In the genomic region with DNA sequence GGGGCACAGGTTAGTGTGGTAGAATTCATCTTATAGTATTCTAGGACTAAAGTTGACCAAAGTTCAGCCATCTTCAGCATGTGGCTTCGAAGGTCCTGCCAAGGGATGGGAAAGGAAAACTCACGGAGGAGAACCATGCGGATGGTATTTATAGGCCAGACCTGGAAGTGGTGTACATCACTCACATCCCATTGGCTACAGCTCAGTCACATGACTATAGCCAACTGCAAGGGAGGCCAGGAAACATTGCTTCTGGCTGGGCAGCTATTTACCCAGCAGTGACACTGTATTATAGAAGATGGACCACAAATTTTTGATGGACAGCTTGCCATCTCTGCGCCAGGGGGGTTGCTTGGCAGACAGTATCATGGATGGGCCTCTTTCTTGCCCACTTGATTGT, we compare ENCODE assay signal across 2 cellular contexts.
TF ChIP-seq lines count a peak whose summit lies in the region.

No MANE protein-coding gene starts in this region.

TF ChIP-seq in HepG2, 621 proteins besides CTCF, POLR2A, EP300 and RAD21:
- peak; percentile 51 for TF ChIP-seq NFYC (CRISPR knock-in tag; IDR thresholded peaks at IDR 0.05)
- TF ChIP-seq NFYB (CRISPR knock-in tag; IDR thresholded peaks at IDR 0.05) = peak; percentile 61
- no peak for TF ChIP-seq ZMYM3 (CRISPR knock-in tag; IDR thresholded peaks at IDR 0.05)
- no peak for TF ChIP-seq HDAC2 (CRISPR knock-in tag; IDR thresholded peaks at IDR 0.05)
- TF ChIP-seq ZSCAN30 (CRISPR knock-in tag; IDR thresholded peaks at IDR 0.05) = no peak
- TF ChIP-seq, protein P1, sequence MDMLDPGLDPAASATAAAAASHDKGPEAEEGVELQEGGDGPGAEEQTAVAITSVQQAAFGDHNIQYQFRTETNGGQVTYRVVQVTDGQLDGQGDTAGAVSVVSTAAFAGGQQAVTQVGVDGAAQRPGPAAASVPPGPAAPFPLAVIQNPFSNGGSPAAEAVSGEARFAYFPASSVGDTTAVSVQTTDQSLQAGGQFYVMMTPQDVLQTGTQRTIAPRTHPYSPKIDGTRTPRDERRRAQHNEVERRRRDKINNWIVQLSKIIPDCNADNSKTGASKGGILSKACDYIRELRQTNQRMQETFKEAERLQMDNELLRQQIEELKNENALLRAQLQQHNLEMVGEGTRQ (IDR thresholded peaks at IDR 0.05; ENCODE audit: low read depth, low read length) = 0 out of 2 replicates have a peak, but pooled peaks have one; percentile 15
- TF ChIP-seq, protein P1 (CRISPR knock-in tag; IDR thresholded peaks at IDR 0.05; ENCODE audit: borderline replicate concordance) = no peak

TF ChIP-seq in K562, 482 proteins besides CTCF, POLR2A, EP300 and RAD21:
- TF ChIP-seq RBM15 (IDR thresholded peaks at IDR 0.05; ENCODE audit: insufficient read depth, low read length) = no peak
- TF ChIP-seq ERF (CRISPR knock-in tag; IDR thresholded peaks at IDR 0.05) = no peak
- TF ChIP-seq PPARD (CRISPR knock-in tag; IDR thresholded peaks at IDR 0.05) = no peak
- TF ChIP-seq ETS2 (tag; IDR thresholded peaks at IDR 0.05; ENCODE audit: borderline replicate concordance, poor library complexity, severe bottlenecking) = no peak
- peak; percentile 31; the same call in 1 of the 2 replicates for TF ChIP-seq RAD51 (IDR thresholded peaks at IDR 0.05; ENCODE audit: borderline replicate concordance, low read depth)
- TF ChIP-seq PHB2 (IDR thresholded peaks at IDR 0.05; ENCODE audit: low read depth) = no peak
- TF ChIP-seq, protein P2, sequence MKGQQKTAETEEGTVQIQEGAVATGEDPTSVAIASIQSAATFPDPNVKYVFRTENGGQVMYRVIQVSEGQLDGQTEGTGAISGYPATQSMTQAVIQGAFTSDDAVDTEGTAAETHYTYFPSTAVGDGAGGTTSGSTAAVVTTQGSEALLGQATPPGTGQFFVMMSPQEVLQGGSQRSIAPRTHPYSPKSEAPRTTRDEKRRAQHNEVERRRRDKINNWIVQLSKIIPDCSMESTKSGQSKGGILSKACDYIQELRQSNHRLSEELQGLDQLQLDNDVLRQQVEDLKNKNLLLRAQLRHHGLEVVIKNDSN (CRISPR knock-in tag; IDR thresholded peaks at IDR 0.05) = peak; percentile 54
- no peak for TF ChIP-seq SAP30 (IDR thresholded peaks at IDR 0.05; ENCODE audit: borderline replicate concordance, insufficient read depth, low read depth, low read length, poor library complexity, severe bottlenecking)
- TF ChIP-seq, protein P3, sequence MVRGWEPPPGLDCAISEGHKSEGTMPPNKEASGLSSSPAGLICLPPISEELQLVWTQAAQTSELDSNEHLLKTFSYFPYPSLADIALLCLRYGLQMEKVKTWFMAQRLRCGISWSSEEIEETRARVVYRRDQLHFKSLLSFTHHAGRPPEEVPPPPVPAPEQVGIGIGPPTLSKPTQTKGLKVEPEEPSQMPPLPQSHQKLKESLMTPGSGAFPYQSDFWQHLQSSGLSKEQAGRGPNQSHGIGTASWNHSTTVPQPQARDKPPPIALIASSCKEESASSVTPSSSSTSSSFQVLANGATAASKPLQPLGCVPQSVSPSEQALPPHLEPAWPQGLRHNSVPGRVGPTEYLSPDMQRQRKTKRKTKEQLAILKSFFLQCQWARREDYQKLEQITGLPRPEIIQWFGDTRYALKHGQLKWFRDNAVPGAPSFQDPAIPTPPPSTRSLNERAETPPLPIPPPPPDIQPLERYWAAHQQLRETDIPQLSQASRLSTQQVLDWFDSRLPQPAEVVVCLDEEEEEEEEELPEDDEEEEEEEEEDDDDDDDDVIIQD (CRISPR knock-in tag; IDR thresholded peaks at IDR 0.05) = no peak
- TF ChIP-seq KDM5B (IDR thresholded peaks at IDR 0.05; ENCODE audit: insufficient replicate concordance, low read depth, low read length) = no peak
- no peak for TF ChIP-seq XRCC4 (IDR thresholded peaks at IDR 0.05; ENCODE audit: extremely low read depth, insufficient read depth, insufficient read length)
- no peak for TF ChIP-seq BRF1 (IDR thresholded peaks at IDR 0.05; ENCODE audit: borderline replicate concordance, extremely low read depth, insufficient read length)
- TF ChIP-seq, protein P4, sequence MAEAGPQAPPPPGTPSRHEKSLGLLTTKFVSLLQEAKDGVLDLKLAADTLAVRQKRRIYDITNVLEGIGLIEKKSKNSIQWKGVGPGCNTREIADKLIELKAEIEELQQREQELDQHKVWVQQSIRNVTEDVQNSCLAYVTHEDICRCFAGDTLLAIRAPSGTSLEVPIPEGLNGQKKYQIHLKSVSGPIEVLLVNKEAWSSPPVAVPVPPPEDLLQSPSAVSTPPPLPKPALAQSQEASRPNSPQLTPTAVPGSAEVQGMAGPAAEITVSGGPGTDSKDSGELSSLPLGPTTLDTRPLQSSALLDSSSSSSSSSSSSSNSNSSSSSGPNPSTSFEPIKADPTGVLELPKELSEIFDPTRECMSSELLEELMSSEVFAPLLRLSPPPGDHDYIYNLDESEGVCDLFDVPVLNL (CRISPR knock-in tag; IDR thresholded peaks at IDR 0.05; ENCODE audit: low read depth) = no peak
- no peak for TF ChIP-seq ZNF551 (CRISPR knock-in tag; IDR thresholded peaks at IDR 0.05)
- peak; percentile 53 for TF ChIP-seq NFYB (IDR thresholded peaks at IDR 0.05; ENCODE audit: extremely low read depth, insufficient read length)
- no peak for TF ChIP-seq SMAD1 (IDR thresholded peaks at IDR 0.05; ENCODE audit: low read depth, low read length, partially characterized antibody)
- TF ChIP-seq, protein P5, sequence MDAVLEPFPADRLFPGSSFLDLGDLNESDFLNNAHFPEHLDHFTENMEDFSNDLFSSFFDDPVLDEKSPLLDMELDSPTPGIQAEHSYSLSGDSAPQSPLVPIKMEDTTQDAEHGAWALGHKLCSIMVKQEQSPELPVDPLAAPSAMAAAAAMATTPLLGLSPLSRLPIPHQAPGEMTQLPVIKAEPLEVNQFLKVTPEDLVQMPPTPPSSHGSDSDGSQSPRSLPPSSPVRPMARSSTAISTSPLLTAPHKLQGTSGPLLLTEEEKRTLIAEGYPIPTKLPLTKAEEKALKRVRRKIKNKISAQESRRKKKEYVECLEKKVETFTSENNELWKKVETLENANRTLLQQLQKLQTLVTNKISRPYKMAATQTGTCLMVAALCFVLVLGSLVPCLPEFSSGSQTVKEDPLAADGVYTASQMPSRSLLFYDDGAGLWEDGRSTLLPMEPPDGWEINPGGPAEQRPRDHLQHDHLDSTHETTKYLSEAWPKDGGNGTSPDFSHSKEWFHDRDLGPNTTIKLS (IDR thresholded peaks at IDR 0.05; ENCODE audit: borderline replicate concordance, low read depth) = no peak
- no peak for TF ChIP-seq NRF1 (conservative IDR thresholded peaks at IDR 0.05 in 1 of 2, IDR thresholded peaks at IDR 0.05 in 1 of 2)
- TF ChIP-seq, protein P1 (CRISPR knock-in tag; IDR thresholded peaks at IDR 0.05) = peak; percentile 52; the same call in 1 of the 2 replicates
- no peak for TF ChIP-seq SRF (CRISPR knock-in tag; IDR thresholded peaks at IDR 0.05)
- TF ChIP-seq, protein P6, sequence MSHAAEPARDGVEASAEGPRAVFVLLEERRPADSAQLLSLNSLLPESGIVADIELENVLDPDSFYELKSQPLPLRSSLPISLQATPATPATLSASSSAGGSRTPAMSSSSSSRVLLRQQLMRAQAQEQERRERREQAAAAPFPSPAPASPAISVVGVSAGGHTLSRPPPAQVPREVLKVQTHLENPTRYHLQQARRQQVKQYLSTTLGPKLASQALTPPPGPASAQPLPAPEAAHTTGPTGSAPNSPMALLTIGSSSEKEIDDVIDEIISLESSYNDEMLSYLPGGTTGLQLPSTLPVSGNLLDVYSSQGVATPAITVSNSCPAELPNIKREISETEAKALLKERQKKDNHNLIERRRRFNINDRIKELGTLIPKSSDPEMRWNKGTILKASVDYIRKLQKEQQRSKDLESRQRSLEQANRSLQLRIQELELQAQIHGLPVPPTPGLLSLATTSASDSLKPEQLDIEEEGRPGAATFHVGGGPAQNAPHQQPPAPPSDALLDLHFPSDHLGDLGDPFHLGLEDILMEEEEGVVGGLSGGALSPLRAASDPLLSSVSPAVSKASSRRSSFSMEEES (CRISPR knock-in tag; IDR thresholded peaks at IDR 0.05) = peak; percentile 24; the same call in 1 of the 2 replicates
